In genomic region chr2:144848404-144848803, GRCh38 we compare ENCODE assay signal across 20 cellular contexts.
"Had no signal": no experiment of that assay in that cellular context is flagged by ENCODE, and none has a peak within 500 bp of the region (broad histone marks: within the 10 kb centered on the region; RNA-seq: fewer than 3 reads in every experiment).

No MANE protein-coding gene starts in this region.

- ATAC-seq: activated CD4-positive, CD25-positive, alpha-beta regulatory T cell treated with anti-CD3 and anti-CD28 coated beads, Interleukin-2, amount 50 U/mL, for 24 hours; activated CD8-positive, alpha-beta T cell treated with anti-CD3 and anti-CD28 coated beads for 36 hours; activated T-cell treated with anti-CD3 and anti-CD28 coated beads, Interleukin-2, amount 50 U/mL, for 72 hours had no signal

- DNase-seq: activated CD4-positive, alpha-beta T cell treated with anti-CD3 and anti-CD28 coated beads for 4 hours; activated CD8-positive, alpha-beta memory T cell treated with anti-CD3 and anti-CD28 coated beads, Interleukin-2, amount 50 U/mL, for 4 hours; activated CD8-positive, alpha-beta T cell treated with anti-CD3 and anti-CD28 coated beads for 36 hours; activated gamma-delta T cell treated with Interleukin-2 at 50 U/mL for 16 hours; activated naive CD4-positive, alpha-beta T cell treated with anti-CD3 and anti-CD28 coated beads, Interleukin-2, amount 10 ng/mL, durations not matched to agents 7 days and 5 days; activated naive CD8-positive, alpha-beta T cell treated with anti-CD3 and anti-CD28 coated beads for 36 hours; activated T-cell treated with anti-CD3 and anti-CD28 coated beads, Interleukin-2, amount 50 U/mL, for 72 hours; anterior cingulate cortex; caudate nucleus; NCI-H1092; NCI-H1417; NCI-H1930; NCI-H2171; NCI-H2227 treated with DMSO at 0.1 percent for 48 hours; NCI-H526; NCI-H774; NK-92 treated with Interleukin-12 subunit alpha and Interleukin-12 subunit beta, amount 100 ng/mL, for 24 hours; PC-9; SHP77 treated with DMSO at 0.1 percent for 48 hours had no signal
